In the genomic region with DNA sequence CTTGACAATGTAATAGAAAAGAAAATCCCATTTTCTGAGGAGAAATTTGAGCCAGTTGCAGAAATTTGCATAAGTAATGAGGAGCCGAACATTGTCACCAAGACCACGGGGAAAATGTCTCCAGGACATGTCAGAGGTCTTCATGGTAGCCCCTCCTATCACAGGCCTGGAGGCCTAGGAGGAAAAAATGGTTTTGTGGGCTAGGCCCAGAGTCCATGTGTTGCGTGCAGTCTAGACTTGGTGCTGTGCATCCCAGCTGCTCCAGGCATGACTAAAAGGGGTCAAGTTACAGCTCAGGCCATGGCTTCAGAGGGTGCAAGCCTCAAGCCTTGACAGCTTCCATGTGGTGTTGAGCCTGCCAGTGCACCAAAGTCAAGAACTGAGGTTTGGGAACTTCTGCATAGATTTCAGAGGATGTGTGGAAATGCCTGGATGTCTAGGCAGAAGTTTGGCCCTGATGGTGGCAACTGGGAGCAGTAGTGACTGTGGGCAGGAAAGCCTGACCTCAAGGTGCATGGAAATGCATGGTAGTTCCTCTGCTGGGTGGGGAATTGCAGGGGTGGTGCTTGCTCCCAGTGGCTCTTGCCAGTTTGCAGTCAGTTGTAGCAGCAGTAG, we compare ENCODE assay signal across 2 cellular contexts.
TF ChIP-seq lines count a peak whose summit lies in the region.

No MANE protein-coding gene starts in this region.

TF ChIP-seq in HEK293, 187 proteins besides CTCF, POLR2A, EP300 and RAD21 (continued from another document and continues in another):
- TF ChIP-seq, protein P1, sequence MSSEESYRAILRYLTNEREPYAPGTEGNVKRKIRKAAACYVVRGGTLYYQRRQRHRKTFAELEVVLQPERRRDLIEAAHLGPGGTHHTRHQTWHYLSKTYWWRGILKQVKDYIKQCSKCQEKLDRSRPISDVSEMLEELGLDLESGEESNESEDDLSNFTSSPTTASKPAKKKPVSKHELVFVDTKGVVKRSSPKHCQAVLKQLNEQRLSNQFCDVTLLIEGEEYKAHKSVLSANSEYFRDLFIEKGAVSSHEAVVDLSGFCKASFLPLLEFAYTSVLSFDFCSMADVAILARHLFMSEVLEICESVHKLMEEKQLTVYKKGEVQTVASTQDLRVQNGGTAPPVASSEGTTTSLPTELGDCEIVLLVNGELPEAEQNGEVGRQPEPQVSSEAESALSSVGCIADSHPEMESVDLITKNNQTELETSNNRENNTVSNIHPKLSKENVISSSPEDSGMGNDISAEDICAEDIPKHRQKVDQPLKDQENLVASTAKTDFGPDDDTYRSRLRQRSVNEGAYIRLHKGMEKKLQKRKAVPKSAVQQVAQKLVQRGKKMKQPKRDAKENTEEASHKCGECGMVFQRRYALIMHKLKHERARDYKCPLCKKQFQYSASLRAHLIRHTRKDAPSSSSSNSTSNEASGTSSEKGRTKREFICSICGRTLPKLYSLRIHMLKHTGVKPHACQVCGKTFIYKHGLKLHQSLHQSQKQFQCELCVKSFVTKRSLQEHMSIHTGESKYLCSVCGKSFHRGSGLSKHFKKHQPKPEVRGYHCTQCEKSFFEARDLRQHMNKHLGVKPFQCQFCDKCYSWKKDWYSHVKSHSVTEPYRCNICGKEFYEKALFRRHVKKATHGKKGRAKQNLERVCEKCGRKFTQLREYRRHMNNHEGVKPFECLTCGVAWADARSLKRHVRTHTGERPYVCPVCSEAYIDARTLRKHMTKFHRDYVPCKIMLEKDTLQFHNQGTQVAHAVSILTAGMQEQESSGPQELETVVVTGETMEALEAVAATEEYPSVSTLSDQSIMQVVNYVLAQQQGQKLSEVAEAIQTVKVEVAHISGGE (tag by site-specific recombination; conservative IDR thresholded peaks at IDR 0.05; ENCODE audit: low read depth) = no peak
- TF ChIP-seq ZNF121 (tag by site-specific recombination; IDR thresholded peaks at IDR 0.05) (no peak), TCF7L2 (IDR thresholded peaks at IDR 0.05; ENCODE audit: borderline replicate concordance, low read depth, low read length) (no peak), TRIM28 (IDR thresholded peaks at IDR 0.05; ENCODE audit: borderline replicate concordance, low read length) (peak; percentile 99), IKZF3 (tag by site-specific recombination; IDR thresholded peaks at IDR 0.05) (no peak), ZNF792 (tag by site-specific recombination; IDR thresholded peaks at IDR 0.05) (no peak), ZBTB8A (tag by site-specific recombination; IDR thresholded peaks at IDR 0.05) (no peak), ZNF747 (tag by site-specific recombination; IDR thresholded peaks at IDR 0.05) (no peak), ZFP3 (tag by site-specific recombination; IDR thresholded peaks at IDR 0.05; ENCODE audit: low read depth) (no peak), ZNF585B (tag by site-specific recombination; IDR thresholded peaks at IDR 0.05) (peak; percentile 98), ZNF596 (tag by site-specific recombination; IDR thresholded peaks at IDR 0.05) (no peak)
- TF ChIP-seq, protein P2, sequence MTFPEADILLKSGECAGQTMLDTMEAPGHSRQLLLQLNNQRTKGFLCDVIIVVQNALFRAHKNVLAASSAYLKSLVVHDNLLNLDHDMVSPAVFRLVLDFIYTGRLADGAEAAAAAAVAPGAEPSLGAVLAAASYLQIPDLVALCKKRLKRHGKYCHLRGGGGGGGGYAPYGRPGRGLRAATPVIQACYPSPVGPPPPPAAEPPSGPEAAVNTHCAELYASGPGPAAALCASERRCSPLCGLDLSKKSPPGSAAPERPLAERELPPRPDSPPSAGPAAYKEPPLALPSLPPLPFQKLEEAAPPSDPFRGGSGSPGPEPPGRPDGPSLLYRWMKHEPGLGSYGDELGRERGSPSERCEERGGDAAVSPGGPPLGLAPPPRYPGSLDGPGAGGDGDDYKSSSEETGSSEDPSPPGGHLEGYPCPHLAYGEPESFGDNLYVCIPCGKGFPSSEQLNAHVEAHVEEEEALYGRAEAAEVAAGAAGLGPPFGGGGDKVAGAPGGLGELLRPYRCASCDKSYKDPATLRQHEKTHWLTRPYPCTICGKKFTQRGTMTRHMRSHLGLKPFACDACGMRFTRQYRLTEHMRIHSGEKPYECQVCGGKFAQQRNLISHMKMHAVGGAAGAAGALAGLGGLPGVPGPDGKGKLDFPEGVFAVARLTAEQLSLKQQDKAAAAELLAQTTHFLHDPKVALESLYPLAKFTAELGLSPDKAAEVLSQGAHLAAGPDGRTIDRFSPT (tag by site-specific recombination; IDR thresholded peaks at IDR 0.05) = no peak
- TF ChIP-seq, protein P3, sequence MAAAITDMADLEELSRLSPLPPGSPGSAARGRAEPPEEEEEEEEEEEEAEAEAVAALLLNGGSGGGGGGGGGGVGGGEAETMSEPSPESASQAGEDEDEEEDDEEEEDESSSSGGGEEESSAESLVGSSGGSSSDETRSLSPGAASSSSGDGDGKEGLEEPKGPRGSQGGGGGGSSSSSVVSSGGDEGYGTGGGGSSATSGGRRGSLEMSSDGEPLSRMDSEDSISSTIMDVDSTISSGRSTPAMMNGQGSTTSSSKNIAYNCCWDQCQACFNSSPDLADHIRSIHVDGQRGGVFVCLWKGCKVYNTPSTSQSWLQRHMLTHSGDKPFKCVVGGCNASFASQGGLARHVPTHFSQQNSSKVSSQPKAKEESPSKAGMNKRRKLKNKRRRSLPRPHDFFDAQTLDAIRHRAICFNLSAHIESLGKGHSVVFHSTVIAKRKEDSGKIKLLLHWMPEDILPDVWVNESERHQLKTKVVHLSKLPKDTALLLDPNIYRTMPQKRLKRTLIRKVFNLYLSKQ (tag by site-specific recombination; IDR thresholded peaks at IDR 0.05; ENCODE audit: borderline replicate concordance) = no peak
- TF ChIP-seq, protein P4, sequence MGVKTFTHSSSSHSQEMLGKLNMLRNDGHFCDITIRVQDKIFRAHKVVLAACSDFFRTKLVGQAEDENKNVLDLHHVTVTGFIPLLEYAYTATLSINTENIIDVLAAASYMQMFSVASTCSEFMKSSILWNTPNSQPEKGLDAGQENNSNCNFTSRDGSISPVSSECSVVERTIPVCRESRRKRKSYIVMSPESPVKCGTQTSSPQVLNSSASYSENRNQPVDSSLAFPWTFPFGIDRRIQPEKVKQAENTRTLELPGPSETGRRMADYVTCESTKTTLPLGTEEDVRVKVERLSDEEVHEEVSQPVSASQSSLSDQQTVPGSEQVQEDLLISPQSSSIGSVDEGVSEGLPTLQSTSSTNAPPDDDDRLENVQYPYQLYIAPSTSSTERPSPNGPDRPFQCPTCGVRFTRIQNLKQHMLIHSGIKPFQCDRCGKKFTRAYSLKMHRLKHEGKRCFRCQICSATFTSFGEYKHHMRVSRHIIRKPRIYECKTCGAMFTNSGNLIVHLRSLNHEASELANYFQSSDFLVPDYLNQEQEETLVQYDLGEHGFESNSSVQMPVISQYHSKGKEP (tag by site-specific recombination; IDR thresholded peaks at IDR 0.05) = no peak

TF ChIP-seq in K562, 482 proteins besides CTCF, POLR2A, EP300 and RAD21 (continued from another document):
- TF ChIP-seq POLR2G (IDR thresholded peaks at IDR 0.05; ENCODE audit: low read depth, low read length) = no peak
- TF ChIP-seq SAFB2 (IDR thresholded peaks at IDR 0.05; ENCODE audit: borderline replicate concordance, low read depth, low read length, severe bottlenecking) = no peak
- TF ChIP-seq, protein P5, sequence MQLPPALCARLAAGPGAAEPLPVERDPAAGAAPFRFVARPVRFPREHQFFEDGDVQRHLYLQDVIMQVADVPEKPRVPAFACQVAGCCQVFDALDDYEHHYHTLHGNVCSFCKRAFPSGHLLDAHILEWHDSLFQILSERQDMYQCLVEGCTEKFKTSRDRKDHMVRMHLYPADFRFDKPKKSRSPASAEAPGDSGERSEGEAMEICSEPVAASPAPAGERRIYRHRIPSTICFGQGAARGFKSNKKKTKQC (CRISPR knock-in tag; IDR thresholded peaks at IDR 0.05) = no peak
- no peak for TF ChIP-seq YY1 (IDR thresholded peaks at IDR 0.05; ENCODE audit: borderline replicate concordance in 1 of 3, control insufficient read depth in 1 of 3, extremely low read depth in 1 of 3, insufficient read depth in 3 of 3, insufficient read length in 1 of 3, insufficient replicate concordance in 2 of 3, low read depth in 1 of 3, low read length in 2 of 3)
- TF ChIP-seq, protein P6, sequence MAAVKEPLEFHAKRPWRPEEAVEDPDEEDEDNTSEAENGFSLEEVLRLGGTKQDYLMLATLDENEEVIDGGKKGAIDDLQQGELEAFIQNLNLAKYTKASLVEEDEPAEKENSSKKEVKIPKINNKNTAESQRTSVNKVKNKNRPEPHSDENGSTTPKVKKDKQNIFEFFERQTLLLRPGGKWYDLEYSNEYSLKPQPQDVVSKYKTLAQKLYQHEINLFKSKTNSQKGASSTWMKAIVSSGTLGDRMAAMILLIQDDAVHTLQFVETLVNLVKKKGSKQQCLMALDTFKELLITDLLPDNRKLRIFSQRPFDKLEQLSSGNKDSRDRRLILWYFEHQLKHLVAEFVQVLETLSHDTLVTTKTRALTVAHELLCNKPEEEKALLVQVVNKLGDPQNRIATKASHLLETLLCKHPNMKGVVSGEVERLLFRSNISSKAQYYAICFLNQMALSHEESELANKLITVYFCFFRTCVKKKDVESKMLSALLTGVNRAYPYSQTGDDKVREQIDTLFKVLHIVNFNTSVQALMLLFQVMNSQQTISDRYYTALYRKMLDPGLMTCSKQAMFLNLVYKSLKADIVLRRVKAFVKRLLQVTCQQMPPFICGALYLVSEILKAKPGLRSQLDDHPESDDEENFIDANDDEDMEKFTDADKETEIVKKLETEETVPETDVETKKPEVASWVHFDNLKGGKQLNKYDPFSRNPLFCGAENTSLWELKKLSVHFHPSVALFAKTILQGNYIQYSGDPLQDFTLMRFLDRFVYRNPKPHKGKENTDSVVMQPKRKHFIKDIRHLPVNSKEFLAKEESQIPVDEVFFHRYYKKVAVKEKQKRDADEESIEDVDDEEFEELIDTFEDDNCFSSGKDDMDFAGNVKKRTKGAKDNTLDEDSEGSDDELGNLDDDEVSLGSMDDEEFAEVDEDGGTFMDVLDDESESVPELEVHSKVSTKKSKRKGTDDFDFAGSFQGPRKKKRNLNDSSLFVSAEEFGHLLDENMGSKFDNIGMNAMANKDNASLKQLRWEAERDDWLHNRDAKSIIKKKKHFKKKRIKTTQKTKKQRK (IDR thresholded peaks at IDR 0.05; ENCODE audit: borderline replicate concordance, low read depth, low read length) = 0 out of 2 replicates have a peak, but pooled peaks have one; percentile 28
- peak; percentile 69 for TF ChIP-seq ZFP36 (IDR thresholded peaks at IDR 0.05; ENCODE audit: low read depth, low read length, partially characterized antibody)
- TF ChIP-seq, protein P7, sequence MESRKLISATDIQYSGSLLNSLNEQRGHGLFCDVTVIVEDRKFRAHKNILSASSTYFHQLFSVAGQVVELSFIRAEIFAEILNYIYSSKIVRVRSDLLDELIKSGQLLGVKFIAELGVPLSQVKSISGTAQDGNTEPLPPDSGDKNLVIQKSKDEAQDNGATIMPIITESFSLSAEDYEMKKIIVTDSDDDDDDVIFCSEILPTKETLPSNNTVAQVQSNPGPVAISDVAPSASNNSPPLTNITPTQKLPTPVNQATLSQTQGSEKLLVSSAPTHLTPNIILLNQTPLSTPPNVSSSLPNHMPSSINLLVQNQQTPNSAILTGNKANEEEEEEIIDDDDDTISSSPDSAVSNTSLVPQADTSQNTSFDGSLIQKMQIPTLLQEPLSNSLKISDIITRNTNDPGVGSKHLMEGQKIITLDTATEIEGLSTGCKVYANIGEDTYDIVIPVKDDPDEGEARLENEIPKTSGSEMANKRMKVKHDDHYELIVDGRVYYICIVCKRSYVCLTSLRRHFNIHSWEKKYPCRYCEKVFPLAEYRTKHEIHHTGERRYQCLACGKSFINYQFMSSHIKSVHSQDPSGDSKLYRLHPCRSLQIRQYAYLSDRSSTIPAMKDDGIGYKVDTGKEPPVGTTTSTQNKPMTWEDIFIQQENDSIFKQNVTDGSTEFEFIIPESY (CRISPR knock-in tag; IDR thresholded peaks at IDR 0.05) = no peak
